Comparison of ENCODE assay signal across 8 cellular contexts in genomic region chr10:24866615-24867583, GRCh38.
DNase-seq lines count a peak whose midpoint lies in the region; ATAC-seq and TF ChIP-seq lines count a peak whose summit lies in the region.

No MANE protein-coding gene starts in this region.

- DNase-seq in HFFc6 (peak; percentile 68), SK-N-MC (ENCODE audit: low read depth, low spot score) (no peak), glomerular visceral epithelial cell (ENCODE audit: extremely low spot score) (peak; percentile 8), renal cortical epithelial cell (ENCODE audit: low read depth) (peak; percentile 76)

- H3K4me3 Mint-ChIP-seq in HFFc6: peak overlapping the region; percentile 80

- H3K9ac ChIP-seq in SK-N-MC (ENCODE audit: insufficient read length): no peak overlapping the region

- H3K4me3 ChIP-seq in SK-N-MC: 0 out of 2 replicates have a peak overlapping the region, but pooled peaks have one; percentile 25

- H3K36me3 ChIP-seq in SK-N-MC (ENCODE audit: insufficient read depth, low read length): no peaks in the 10 kb centered on the region

- H3K4me1 Mint-ChIP-seq in HFFc6 (ENCODE audit: low read depth): peaks cover 80% of the 10 kb centered on the region

- 0 out of 2 replicates have a peak, but pooled peaks cover 6% of the 10 kb centered on the region for H3K9me3 Mint-ChIP-seq in HFFc6

- TF ChIP-seq CTCF in HFFc6 (IDR thresholded peaks at IDR 0.05): no peak

- H3K27ac Mint-ChIP-seq in HFFc6: peak overlapping the region; percentile 90

- no peak for ATAC-seq in GM21529 (IDR thresholded peaks at IDR 0.05; ENCODE audit: unreplicated experiment)
- ATAC-seq in HG02973 (IDR thresholded peaks at IDR 0.05; ENCODE audit: unreplicated experiment): no peak
- no peak for ATAC-seq in GM21786 (IDR thresholded peaks at IDR 0.05; ENCODE audit: unreplicated experiment)
- no peak for ATAC-seq in GM21381 (IDR thresholded peaks at IDR 0.05; ENCODE audit: unreplicated experiment)

- peaks cover 11% of the 10 kb centered on the region for H3K36me3 Mint-ChIP-seq in HFFc6 (ENCODE audit: low read depth)

- no peaks in the 10 kb centered on the region for H3K9me3 ChIP-seq in SK-N-MC (ENCODE audit: low read depth, low read length)

- peak overlapping the region; percentile 54; the same call in 1 of the 2 replicates for H3K27ac ChIP-seq in SK-N-MC

- no peaks in the 10 kb centered on the region for H3K27me3 Mint-ChIP-seq in HFFc6 (ENCODE audit: insufficient read depth)
